ENCODE assay signal across 1 cellular context in the genomic region with DNA sequence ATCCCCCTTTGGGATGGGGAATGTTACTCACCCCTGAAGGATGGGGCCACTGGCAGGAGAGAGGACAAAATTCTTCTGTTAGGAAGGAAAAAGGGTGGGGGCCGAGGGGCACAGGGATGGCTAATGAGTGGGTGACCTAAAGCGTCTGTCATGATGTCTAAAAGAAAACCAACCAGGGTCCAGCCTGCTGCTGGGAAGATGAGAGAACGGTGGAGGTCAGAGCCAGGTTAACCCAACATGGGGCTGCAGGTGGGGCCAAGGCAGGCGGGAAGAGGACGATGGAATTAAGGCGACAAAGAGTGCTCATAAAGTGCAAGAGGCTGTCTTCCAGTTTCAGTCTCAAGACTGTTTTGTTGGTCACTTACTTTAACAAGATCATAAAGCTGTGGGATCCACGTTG.
TF ChIP-seq lines count a peak whose summit lies in the region.

No MANE protein-coding gene starts in this region.

TF ChIP-seq in GM23338, 12 proteins besides CTCF, POLR2A, EP300 and RAD21 (continued from another document):
- TF ChIP-seq, protein P1, sequence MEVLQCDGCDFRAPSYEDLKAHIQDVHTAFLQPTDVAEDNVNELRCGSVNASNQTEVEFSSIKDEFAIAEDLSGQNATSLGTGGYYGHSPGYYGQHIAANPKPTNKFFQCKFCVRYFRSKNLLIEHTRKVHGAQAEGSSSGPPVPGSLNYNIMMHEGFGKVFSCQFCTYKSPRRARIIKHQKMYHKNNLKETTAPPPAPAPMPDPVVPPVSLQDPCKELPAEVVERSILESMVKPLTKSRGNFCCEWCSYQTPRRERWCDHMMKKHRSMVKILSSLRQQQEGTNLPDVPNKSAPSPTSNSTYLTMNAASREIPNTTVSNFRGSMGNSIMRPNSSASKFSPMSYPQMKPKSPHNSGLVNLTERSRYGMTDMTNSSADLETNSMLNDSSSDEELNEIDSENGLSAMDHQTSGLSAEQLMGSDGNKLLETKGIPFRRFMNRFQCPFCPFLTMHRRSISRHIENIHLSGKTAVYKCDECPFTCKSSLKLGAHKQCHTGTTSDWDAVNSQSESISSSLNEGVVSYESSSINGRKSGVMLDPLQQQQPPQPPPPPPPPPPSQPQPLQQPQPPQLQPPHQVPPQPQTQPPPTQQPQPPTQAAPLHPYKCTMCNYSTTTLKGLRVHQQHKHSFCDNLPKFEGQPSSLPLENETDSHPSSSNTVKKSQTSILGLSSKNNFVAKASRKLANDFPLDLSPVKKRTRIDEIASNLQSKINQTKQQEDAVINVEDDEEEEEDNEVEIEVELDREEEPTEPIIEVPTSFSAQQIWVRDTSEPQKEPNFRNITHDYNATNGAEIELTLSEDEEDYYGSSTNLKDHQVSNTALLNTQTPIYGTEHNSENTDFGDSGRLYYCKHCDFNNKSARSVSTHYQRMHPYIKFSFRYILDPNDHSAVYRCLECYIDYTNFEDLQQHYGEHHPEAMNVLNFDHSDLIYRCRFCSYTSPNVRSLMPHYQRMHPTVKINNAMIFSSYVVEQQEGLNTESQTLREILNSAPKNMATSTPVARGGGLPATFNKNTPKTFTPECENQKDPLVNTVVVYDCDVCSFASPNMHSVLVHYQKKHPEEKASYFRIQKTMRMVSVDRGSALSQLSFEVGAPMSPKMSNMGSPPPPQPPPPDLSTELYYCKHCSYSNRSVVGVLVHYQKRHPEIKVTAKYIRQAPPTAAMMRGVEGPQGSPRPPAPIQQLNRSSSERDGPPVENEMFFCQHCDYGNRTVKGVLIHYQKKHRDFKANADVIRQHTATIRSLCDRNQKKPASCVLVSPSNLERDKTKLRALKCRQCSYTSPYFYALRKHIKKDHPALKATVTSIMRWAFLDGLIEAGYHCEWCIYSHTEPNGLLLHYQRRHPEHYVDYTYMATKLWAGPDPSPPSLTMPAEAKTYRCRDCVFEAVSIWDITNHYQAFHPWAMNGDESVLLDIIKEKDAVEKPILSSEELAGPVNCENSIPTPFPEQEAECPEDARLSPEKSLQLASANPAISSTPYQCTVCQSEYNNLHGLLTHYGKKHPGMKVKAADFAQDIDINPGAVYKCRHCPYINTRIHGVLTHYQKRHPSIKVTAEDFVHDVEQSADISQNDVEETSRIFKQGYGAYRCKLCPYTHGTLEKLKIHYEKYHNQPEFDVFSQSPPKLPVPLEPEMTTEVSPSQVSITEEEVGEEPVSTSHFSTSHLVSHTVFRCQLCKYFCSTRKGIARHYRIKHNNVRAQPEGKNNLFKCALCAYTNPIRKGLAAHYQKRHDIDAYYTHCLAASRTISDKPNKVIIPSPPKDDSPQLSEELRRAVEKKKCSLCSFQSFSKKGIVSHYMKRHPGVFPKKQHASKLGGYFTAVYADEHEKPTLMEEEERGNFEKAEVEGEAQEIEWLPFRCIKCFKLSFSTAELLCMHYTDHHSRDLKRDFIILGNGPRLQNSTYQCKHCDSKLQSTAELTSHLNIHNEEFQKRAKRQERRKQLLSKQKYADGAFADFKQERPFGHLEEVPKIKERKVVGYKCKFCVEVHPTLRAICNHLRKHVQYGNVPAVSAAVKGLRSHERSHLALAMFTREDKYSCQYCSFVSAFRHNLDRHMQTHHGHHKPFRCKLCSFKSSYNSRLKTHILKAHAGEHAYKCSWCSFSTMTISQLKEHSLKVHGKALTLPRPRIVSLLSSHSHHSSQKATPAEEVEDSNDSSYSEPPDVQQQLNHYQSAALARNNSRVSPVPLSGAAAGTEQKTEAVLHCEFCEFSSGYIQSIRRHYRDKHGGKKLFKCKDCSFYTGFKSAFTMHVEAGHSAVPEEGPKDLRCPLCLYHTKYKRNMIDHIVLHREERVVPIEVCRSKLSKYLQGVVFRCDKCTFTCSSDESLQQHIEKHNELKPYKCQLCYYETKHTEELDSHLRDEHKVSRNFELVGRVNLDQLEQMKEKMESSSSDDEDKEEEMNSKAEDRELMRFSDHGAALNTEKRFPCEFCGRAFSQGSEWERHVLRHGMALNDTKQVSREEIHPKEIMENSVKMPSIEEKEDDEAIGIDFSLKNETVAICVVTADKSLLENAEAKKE (CRISPR knock-in tag; IDR thresholded peaks at IDR 0.05), result no peak
- TF ChIP-seq STAT1 (IDR thresholded peaks at IDR 0.05; ENCODE audit: unreplicated experiment) (no peak), JUNB (IDR thresholded peaks at IDR 0.05; ENCODE audit: unreplicated experiment) (no peak), POLR2AphosphoS5 (IDR thresholded peaks at IDR 0.05; ENCODE audit: low read depth) (no peak), ZNF114 (CRISPR knock-in tag; IDR thresholded peaks at IDR 0.05) (no peak), ETS1 (IDR thresholded peaks at IDR 0.05) (no peak)
- TF ChIP-seq, protein P2, sequence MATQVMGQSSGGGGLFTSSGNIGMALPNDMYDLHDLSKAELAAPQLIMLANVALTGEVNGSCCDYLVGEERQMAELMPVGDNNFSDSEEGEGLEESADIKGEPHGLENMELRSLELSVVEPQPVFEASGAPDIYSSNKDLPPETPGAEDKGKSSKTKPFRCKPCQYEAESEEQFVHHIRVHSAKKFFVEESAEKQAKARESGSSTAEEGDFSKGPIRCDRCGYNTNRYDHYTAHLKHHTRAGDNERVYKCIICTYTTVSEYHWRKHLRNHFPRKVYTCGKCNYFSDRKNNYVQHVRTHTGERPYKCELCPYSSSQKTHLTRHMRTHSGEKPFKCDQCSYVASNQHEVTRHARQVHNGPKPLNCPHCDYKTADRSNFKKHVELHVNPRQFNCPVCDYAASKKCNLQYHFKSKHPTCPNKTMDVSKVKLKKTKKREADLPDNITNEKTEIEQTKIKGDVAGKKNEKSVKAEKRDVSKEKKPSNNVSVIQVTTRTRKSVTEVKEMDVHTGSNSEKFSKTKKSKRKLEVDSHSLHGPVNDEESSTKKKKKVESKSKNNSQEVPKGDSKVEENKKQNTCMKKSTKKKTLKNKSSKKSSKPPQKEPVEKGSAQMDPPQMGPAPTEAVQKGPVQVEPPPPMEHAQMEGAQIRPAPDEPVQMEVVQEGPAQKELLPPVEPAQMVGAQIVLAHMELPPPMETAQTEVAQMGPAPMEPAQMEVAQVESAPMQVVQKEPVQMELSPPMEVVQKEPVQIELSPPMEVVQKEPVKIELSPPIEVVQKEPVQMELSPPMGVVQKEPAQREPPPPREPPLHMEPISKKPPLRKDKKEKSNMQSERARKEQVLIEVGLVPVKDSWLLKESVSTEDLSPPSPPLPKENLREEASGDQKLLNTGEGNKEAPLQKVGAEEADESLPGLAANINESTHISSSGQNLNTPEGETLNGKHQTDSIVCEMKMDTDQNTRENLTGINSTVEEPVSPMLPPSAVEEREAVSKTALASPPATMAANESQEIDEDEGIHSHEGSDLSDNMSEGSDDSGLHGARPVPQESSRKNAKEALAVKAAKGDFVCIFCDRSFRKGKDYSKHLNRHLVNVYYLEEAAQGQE (IDR thresholded peaks at IDR 0.05; ENCODE audit: unreplicated experiment), result no peak
